ENCODE assay signal across 17 cellular contexts in the genomic region with DNA sequence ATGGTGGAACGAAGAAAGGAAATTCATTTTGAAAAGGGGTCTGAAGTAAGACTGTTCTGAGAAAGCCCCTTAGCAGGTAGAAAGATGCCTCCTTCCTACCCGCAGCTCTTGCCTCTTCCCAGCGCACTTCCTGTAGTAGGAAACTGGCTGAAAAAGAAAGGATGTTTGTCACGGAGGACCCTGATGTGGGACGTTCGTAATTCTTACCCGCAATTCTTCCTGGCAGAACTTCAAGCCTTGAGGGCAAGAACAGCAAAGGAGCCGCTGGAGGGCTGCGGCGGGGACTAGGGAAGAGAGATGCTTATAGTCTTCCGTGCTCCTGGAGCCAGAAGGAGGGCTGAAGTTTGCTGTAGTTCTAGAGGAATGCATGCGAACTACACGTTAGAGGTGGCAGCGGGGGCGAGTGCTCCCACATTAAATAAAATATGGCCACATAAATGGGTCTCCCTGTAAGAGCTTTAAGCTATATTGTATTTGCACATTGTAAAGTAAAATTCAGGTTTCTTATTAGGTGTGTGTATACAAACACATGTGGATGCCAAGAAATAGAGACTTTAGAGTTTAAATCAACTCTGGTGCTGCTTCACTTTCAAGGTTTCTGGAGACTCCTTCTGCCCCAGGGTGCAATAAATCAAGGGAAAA. TPM values are rescaled to one million over a fixed set of nuclear protein-coding genes. Genes with fewer than 3 reads are reported as not detected.
DNase-seq lines count a peak whose midpoint lies in the region; ATAC-seq and TF ChIP-seq lines count a peak whose summit lies in the region.
"Had no signal": no experiment of that assay in that cellular context is flagged by ENCODE, and none has a peak within 500 bp of the region (broad histone marks: within the 10 kb centered on the region; RNA-seq: fewer than 3 reads in every experiment).

No MANE protein-coding gene starts in this region.

- peaks cover 97% of the 10 kb centered on the region for H3K27me3 Mint-ChIP-seq in activated naive CD8-positive, alpha-beta T cell treated with anti-CD3 and anti-CD28 coated beads, Interleukin-2, amount 10 ng/mL, durations not matched to agents 7 days and 5 days
- H3K27me3 Mint-ChIP-seq in osteocyte (ENCODE audit: unreplicated experiment) = peaks cover 93% of the 10 kb centered on the region

- H3K27ac Mint-ChIP-seq in activated naive CD8-positive, alpha-beta T cell treated with anti-CD3 and anti-CD28 coated beads, Interleukin-2, amount 10 ng/mL, durations not matched to agents 7 days and 5 days = no peak overlapping the region
- H3K27ac Mint-ChIP-seq in osteocyte (ENCODE audit: unreplicated experiment) = no peak overlapping the region
- H3K27ac Mint-ChIP-seq: T-cell had no signal

- H2BK20ac ChIP-seq in IMR-90 (ENCODE audit: low read depth, low read length) = no peak overlapping the region

- no peak overlapping the region for H2BK120ac ChIP-seq in IMR-90 (ENCODE audit: low read depth, low read length)

- ATAC-seq in SK-N-SH treated with all-trans-retinoic acid at 6 μM for 48 hours = no peak
- ATAC-seq in IMR-90 (ENCODE audit: low read depth) = peak; percentile 41; the same call in 1 of the 2 replicates
- ATAC-seq in activated naive CD8-positive, alpha-beta T cell treated with anti-CD3 and anti-CD28 coated beads, Interleukin-2, amount 10 ng/mL, durations not matched to agents 7 days and 5 days (ENCODE audit: low read depth) = no peak
- ATAC-seq in GM21526 (IDR thresholded peaks at IDR 0.05; ENCODE audit: low FRiP score, unreplicated experiment) = no peak
- ATAC-seq: A549, psoas muscle had no signal

- no TSS peak for BruUV-seq in IMR-90 (replicated peaks; lab: Mats Ljungman, UMichigan)

- no peaks in the 10 kb centered on the region for H3K9me3 Mint-ChIP-seq in activated naive CD8-positive, alpha-beta T cell treated with anti-CD3 and anti-CD28 coated beads, Interleukin-2, amount 10 ng/mL, durations not matched to agents 7 days and 5 days
- H3K9me3 Mint-ChIP-seq in osteocyte (ENCODE audit: unreplicated experiment) = no peaks in the 10 kb centered on the region
- H3K9me3 Mint-ChIP-seq: T-cell had no signal

- no peak overlapping the region for H3K27ac ChIP-seq in SK-N-SH (ENCODE audit: low read depth in 2 of 2, low read length in 1 of 2)
- H3K27ac ChIP-seq in IMR-90 (ENCODE audit: insufficient read depth, low read length) = no peak overlapping the region
- H3K27ac ChIP-seq: A549, psoas muscle, thyroid gland had no signal

- H3K79me2 ChIP-seq in SK-N-SH (ENCODE audit: insufficient read depth) = no peaks in the 10 kb centered on the region

- 67% methylated on average over 15 of the region's 15 CpGs for WGBS in SK-N-SH (ENCODE audit: low lambda C conversion rate)
- WGBS in IMR-90 (ENCODE audit: extremely low coverage in 2 of 2, insufficient read length in 1 of 2), 2 experiments = 12% methylated on average over 3 of the region's 15 CpGs; no CpG with 5 or more reads in 1 of the 2 experiments

- H3K79me1 ChIP-seq in IMR-90 (ENCODE audit: low read depth in 1 of 2, low read length in 2 of 2) = no peaks in the 10 kb centered on the region

- H3F3A ChIP-seq in SK-N-SH (replicated peaks; ENCODE audit: insufficient read depth) = peaks cover 4% of the 10 kb centered on the region

- H3K4me1 ChIP-seq in SK-N-SH (ENCODE audit: control insufficient read depth in 1 of 2, insufficient read depth in 2 of 2, low read depth in 1 of 2, low read length in 1 of 2) (peaks cover 0 to 11% of the 10 kb centered on the region in 2 experiments; a peak in 2 of 4 replicates), IMR-90 (ENCODE audit: control insufficient read depth, insufficient read depth, low read length) (peaks cover 14% of the 10 kb centered on the region; the same call in 1 of the 2 replicates)
- H3K4me1 ChIP-seq: A549 had no signal

- H3K4me2 ChIP-seq in SK-N-SH (no peak overlapping the region), IMR-90 (ENCODE audit: low read depth, low read length) (peak overlapping the region; percentile 81)
- H3K4me2 ChIP-seq: A549 had no signal

- H4K91ac ChIP-seq in IMR-90 (ENCODE audit: insufficient read depth, low read depth, low read length) = no peak overlapping the region

- H3K36me3 Mint-ChIP-seq in activated naive CD8-positive, alpha-beta T cell treated with anti-CD3 and anti-CD28 coated beads, Interleukin-2, amount 10 ng/mL, durations not matched to agents 7 days and 5 days = peaks cover 1% of the 10 kb centered on the region
- H3K36me3 Mint-ChIP-seq in osteocyte (ENCODE audit: unreplicated experiment) = peaks cover 11% of the 10 kb centered on the region
- H3K36me3 Mint-ChIP-seq: T-cell had no signal

- no peak overlapping the region for H2BK15ac ChIP-seq in IMR-90 (ENCODE audit: low read depth, low read length)

- no peak overlapping the region for H3K18ac ChIP-seq in IMR-90 (ENCODE audit: low read depth, low read length)

- H2AK9ac ChIP-seq in IMR-90 (replicated peaks; ENCODE audit: low read depth, low read length, poor library complexity) = no peak overlapping the region

- peak; percentile 7 for DNase-seq in SK-N-SH
- DNase-seq in IMR-90 = no peak
- DNase-seq in activated naive CD8-positive, alpha-beta T cell treated with anti-CD3 and anti-CD28 coated beads, Interleukin-2, amount 10 ng/mL, durations not matched to agents 7 days and 5 days = no peak
- no peak for DNase-seq in osteocyte (ENCODE audit: extremely low spot score, unreplicated experiment)
- no peak for DNase-seq in GM10266 (ENCODE audit: extremely low spot score)
- no peak for DNase-seq in 8988T
- DNase-seq: activated T-cell treated with anti-CD3 and anti-CD28 coated beads for 4 hours, hippocampal formation, NCI-H1417 treated with DMSO at 0.1 percent for 48 hours, psoas muscle, T-cell, thyroid gland had no signal

- CTCF ChIA-PET in SK-N-SH (lab: Yijun Ruan, JAX) (no interaction called here), IMR-90 (lab: Yijun Ruan, JAX) (no interaction called here)

- no peak overlapping the region for H2AK5ac ChIP-seq in IMR-90 (ENCODE audit: low read depth, low read length)

- no peak overlapping the region for H4K8ac ChIP-seq in IMR-90 (ENCODE audit: low read depth in 2 of 2, low read length in 2 of 2)

- no peak overlapping the region for H2BK5ac ChIP-seq in IMR-90 (ENCODE audit: low read depth, low read length, poor library complexity, severe bottlenecking)

- H4K20me1 ChIP-seq in SK-N-SH (ENCODE audit: insufficient read depth) = no peaks in the 10 kb centered on the region
- no peaks in the 10 kb centered on the region for H4K20me1 ChIP-seq in IMR-90 (ENCODE audit: insufficient read depth, low read length)

- peak overlapping the region; percentile 57 for H3K4me3 Mint-ChIP-seq in activated naive CD8-positive, alpha-beta T cell treated with anti-CD3 and anti-CD28 coated beads, Interleukin-2, amount 10 ng/mL, durations not matched to agents 7 days and 5 days
- peak overlapping the region; percentile 53 for H3K4me3 Mint-ChIP-seq in osteocyte (ENCODE audit: unreplicated experiment)

- no peaks in the 10 kb centered on the region for H3K9me2 ChIP-seq in SK-N-SH

- H2AFZ ChIP-seq in SK-N-SH (ENCODE audit: low read depth) (no peak overlapping the region), IMR-90 (replicated peaks; ENCODE audit: low read length, poor library complexity) (peak overlapping the region; percentile 60)

- H3K9me3 ChIP-seq in SK-N-SH (no peaks in the 10 kb centered on the region), IMR-90 (ENCODE audit: control insufficient read depth, insufficient read depth, low read length) (peaks cover 9% of the 10 kb centered on the region; the same call in 1 of the 2 replicates)
- H3K9me3 ChIP-seq: A549, psoas muscle, thyroid gland had no signal

- no peak for TF ChIP-seq RAD21 in SK-N-SH (IDR thresholded peaks at IDR 0.05; ENCODE audit: low read length)
- TF ChIP-seq RAD21 in IMR-90 (IDR thresholded peaks at IDR 0.05; ENCODE audit: low read length) = no peak

- H3K4me3 ChIP-seq in SK-N-SH (ENCODE audit: low read depth in 2 of 2, low read length in 1 of 2) (no peak overlapping the region), IMR-90 (ENCODE audit: insufficient read depth, low read depth, low read length) (no peak overlapping the region)
- H3K4me3 ChIP-seq: A549, psoas muscle, thyroid gland had no signal

- no peak overlapping the region for H3K9ac ChIP-seq in SK-N-SH
- no peak overlapping the region for H3K9ac ChIP-seq in IMR-90 (ENCODE audit: low read depth, low read length)

- no peak overlapping the region for H3K23ac ChIP-seq in IMR-90 (ENCODE audit: low read depth, low read length)

- no peak overlapping the region for H3K14ac ChIP-seq in IMR-90 (replicated peaks; ENCODE audit: low read depth, low read length)

- H3K4ac ChIP-seq in IMR-90 (ENCODE audit: low read depth, low read length) = no peak overlapping the region

- H3K27me3 ChIP-seq in SK-N-SH (ENCODE audit: insufficient read depth) (no peaks in the 10 kb centered on the region), IMR-90 (ENCODE audit: control insufficient read depth, insufficient read depth, low read length) (peaks cover 68% of the 10 kb centered on the region)

- TF ChIP-seq POLR2A in IMR-90 (IDR thresholded peaks at IDR 0.05; ENCODE audit: low read depth, low read length) = no peak

- peaks cover 52% of the 10 kb centered on the region for H3K4me1 Mint-ChIP-seq in activated naive CD8-positive, alpha-beta T cell treated with anti-CD3 and anti-CD28 coated beads, Interleukin-2, amount 10 ng/mL, durations not matched to agents 7 days and 5 days
- H3K4me1 Mint-ChIP-seq in osteocyte (ENCODE audit: unreplicated experiment) = peaks cover 44% of the 10 kb centered on the region

- in situ Hi-C loops in IMR-90 (cut with MboI; ENCODE audit: low sequenced_read_pairs) = loop anchor here (25.0 kb wide), 1 partner anchor 778 kb away; no protein-coding TSS in a partner anchor

- no peak overlapping the region for H4K5ac ChIP-seq in IMR-90 (ENCODE audit: low read depth, low read length)

- peaks cover 4% of the 10 kb centered on the region; the same call in 1 of the 2 replicates for H3K9me1 ChIP-seq in IMR-90 (ENCODE audit: insufficient read depth, low read length)

- H3K56ac ChIP-seq in IMR-90 (ENCODE audit: extremely low read depth, insufficient read depth, low read length) = no peak overlapping the region

- no peaks in the 10 kb centered on the region for H3K36me3 ChIP-seq in SK-N-SH (replicated peaks in 1 of 2; ENCODE audit: control insufficient read depth in 1 of 2, insufficient read depth in 2 of 2, low read length in 1 of 2)
- no peaks in the 10 kb centered on the region for H3K36me3 ChIP-seq in IMR-90 (ENCODE audit: control insufficient read depth, insufficient read depth, low read length)
- H3K36me3 ChIP-seq: thyroid gland had no signal

- intact Hi-C loops in IMR-90 (cut with micrococcal nuclease) = no loop called here

- TF ChIP-seq CTCF in SK-N-SH (IDR thresholded peaks at IDR 0.05) (no peak), IMR-90 (conservative IDR thresholded peaks at IDR 0.05; ENCODE audit: low read depth, low read length) (no peak), osteocyte (IDR thresholded peaks at IDR 0.05) (no peak), GM10266 (IDR thresholded peaks at IDR 0.05; ENCODE audit: control insufficient read depth, insufficient read depth, low read depth, missing control alignments) (no peak)

- POLR2A ChIA-PET in SK-N-SH (lab: Yijun Ruan, JAX) (no interaction called here), IMR-90 (lab: Charles Lee; ENCODE audit: unreplicated experiment) (no interaction called here)
- POLR2A ChIA-PET in activated naive CD8-positive, alpha-beta T cell treated with anti-CD3 and anti-CD28 coated beads, Interleukin-2, amount 10 ng/mL, durations not matched to agents 7 days and 5 days (lab: Charles Lee) = no interaction called here

- no peak for TF ChIP-seq EP300 in SK-N-SH (IDR thresholded peaks at IDR 0.05; ENCODE audit: borderline replicate concordance in 1 of 2, low read depth in 1 of 2, low read length in 1 of 2)

- dilution Hi-C loops in IMR-90 (cut with HindIII; ENCODE audit: low sequenced_read_pairs, unreplicated experiment) = no loop called here

RNA-seq across cellular contexts. Expression of a gene that starts 6.4 kb away (rescaled TPM):
- polyA plus RNA-seq in SK-N-SH (2012; rRNA removed) (22.9 and 24.9 TPM in 2 replicates), IMR-90 (2012; rRNA removed) (7.0 and 8.0 TPM in 2 replicates)
- polyA plus RNA-seq in SK-N-SH (2012; cell fraction: cytosol; rRNA removed) = 29.8 and 34.4 TPM in 2 replicates
- 7.0 and 12.2 TPM in 2 replicates for polyA plus RNA-seq in SK-N-SH (2012; cell fraction: nucleus; rRNA removed)
- total RNA-seq in IMR-90 (2012; rRNA removed) (4.2 and 4.8 TPM in 2 replicates), osteocyte (2.1 and 2.6 TPM in 2 replicates)
- 12.1 and 15.5 TPM in 2 replicates for polyA plus RNA-seq in IMR-90 (2012; cell fraction: cytosol; rRNA removed)
- 4.8 and 5.6 TPM in 2 replicates for polyA plus RNA-seq in IMR-90 (2012; cell fraction: nucleus; rRNA removed; ENCODE audit: low replicate concordance)
- total RNA-seq in activated naive CD8-positive, alpha-beta T cell treated with anti-CD3 and anti-CD28 coated beads, Interleukin-2, amount 10 ng/mL, durations not matched to agents 7 days and 5 days = under 1 TPM in 1 of 2 experiments, not detected in 1; 0.75 TPM
- total RNA-seq: T-cell had no signal

RNA-seq across cellular contexts. Expression of a gene that starts 8.4 kb away (rescaled TPM):
- polyA plus RNA-seq in SK-N-SH (2012; rRNA removed) = 7.3 and 8.1 TPM in 2 replicates
- polyA plus RNA-seq in SK-N-SH (2012; cell fraction: cytosol; rRNA removed) = 4.1 and 5.6 TPM in 2 replicates
- polyA plus RNA-seq in SK-N-SH (2012; cell fraction: nucleus; rRNA removed) = 8.9 and 12.9 TPM in 2 replicates
- under 0.01 and 0.18 TPM in 2 replicates for total RNA-seq in IMR-90 (2012; rRNA removed)
- polyA plus RNA-seq in IMR-90 (2012; rRNA removed) = 0.06 and 0.26 TPM in 2 replicates
- polyA plus RNA-seq in IMR-90 (2012; cell fraction: cytosol; rRNA removed) = 0.05 and 0.12 TPM in 2 replicates
- 0.22 and 0.26 TPM in 2 replicates for polyA plus RNA-seq in IMR-90 (2012; cell fraction: nucleus; rRNA removed; ENCODE audit: low replicate concordance)
- total RNA-seq in activated naive CD8-positive, alpha-beta T cell treated with anti-CD3 and anti-CD28 coated beads, Interleukin-2, amount 10 ng/mL, durations not matched to agents 7 days and 5 days = not detected
- total RNA-seq in osteocyte = not detected in 2 replicates
- total RNA-seq: bronchial epithelial cell, lung microvascular endothelial cell, T-cell, thyroid gland had no signal
